8 cellular contexts compared by ENCODE assay signal in the genomic region with DNA sequence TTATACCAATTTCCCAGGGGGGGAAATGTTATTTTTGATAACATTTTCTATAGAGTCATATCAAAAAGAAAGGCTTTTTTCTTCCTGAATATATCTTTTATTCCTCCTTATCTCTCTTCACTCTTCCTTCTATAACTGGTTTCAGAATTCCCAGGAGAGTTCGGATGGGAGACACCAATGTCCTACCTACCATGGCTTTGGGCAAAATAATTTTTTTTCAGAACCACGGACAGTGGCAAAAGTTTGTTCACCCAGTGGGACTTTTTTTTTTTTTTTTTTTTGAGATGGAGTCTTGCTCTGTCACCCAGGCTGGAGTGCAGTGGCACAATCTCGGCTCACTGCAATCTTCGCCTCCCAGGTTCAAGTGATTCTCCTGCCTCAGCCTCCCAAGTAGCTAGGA. TPM values are rescaled to one million over a fixed set of nuclear protein-coding genes. Genes with fewer than 3 reads are reported as not detected.
"Had no signal": no experiment of that assay in that cellular context is flagged by ENCODE, and none has a peak within 500 bp of the region (broad histone marks: within the 10 kb centered on the region; RNA-seq: fewer than 3 reads in every experiment).

No MANE protein-coding gene starts in this region.

RNA-seq across cellular contexts. Expression of a gene that starts 2.0 kb away (rescaled TPM):
- total RNA-seq: activated CD4-positive, alpha-beta memory T cell treated with anti-CD3 and anti-CD28 coated beads, Interleukin-2, amount 10 ng/mL, durations not matched to agents 7 days and 5 days; activated CD4-positive, alpha-beta T cell treated with anti-CD3 and anti-CD28 coated beads for 36 hours; activated CD8-positive, alpha-beta memory T cell treated with anti-CD3 and anti-CD28 coated beads for 36 hours; activated naive CD4-positive, alpha-beta T cell treated with anti-CD3 and anti-CD28 coated beads for 36 hours; activated T-helper 17 cell treated with anti-CD3 and anti-CD28 coated beads, Interleukin-2, amount 50 U/mL, for 72 hours; cardiac muscle cell; SJSA1 had no signal
- polyA plus RNA-seq: cardiac muscle cell had no signal

RNA-seq across cellular contexts. Expression of a gene that starts 27.2 kb away (rescaled TPM):
- total RNA-seq: activated CD4-positive, alpha-beta memory T cell treated with anti-CD3 and anti-CD28 coated beads, Interleukin-2, amount 10 ng/mL, durations not matched to agents 7 days and 5 days had no signal

RNA-seq across cellular contexts. Expression of a gene that starts 30.7 kb away (rescaled TPM):
- total RNA-seq: activated CD4-positive, alpha-beta memory T cell treated with anti-CD3 and anti-CD28 coated beads, Interleukin-2, amount 10 ng/mL, durations not matched to agents 7 days and 5 days; activated CD4-positive, alpha-beta T cell treated with anti-CD3 and anti-CD28 coated beads for 36 hours; activated CD8-positive, alpha-beta memory T cell treated with anti-CD3 and anti-CD28 coated beads for 36 hours; activated naive CD4-positive, alpha-beta T cell treated with anti-CD3 and anti-CD28 coated beads for 36 hours; activated T-helper 17 cell treated with anti-CD3 and anti-CD28 coated beads, Interleukin-2, amount 50 U/mL, for 72 hours; cardiac muscle cell; SJSA1 had no signal
- polyA plus RNA-seq: adipose tissue, cardiac muscle cell had no signal
